4 cellular contexts compared by ENCODE assay signal in the genomic region with DNA sequence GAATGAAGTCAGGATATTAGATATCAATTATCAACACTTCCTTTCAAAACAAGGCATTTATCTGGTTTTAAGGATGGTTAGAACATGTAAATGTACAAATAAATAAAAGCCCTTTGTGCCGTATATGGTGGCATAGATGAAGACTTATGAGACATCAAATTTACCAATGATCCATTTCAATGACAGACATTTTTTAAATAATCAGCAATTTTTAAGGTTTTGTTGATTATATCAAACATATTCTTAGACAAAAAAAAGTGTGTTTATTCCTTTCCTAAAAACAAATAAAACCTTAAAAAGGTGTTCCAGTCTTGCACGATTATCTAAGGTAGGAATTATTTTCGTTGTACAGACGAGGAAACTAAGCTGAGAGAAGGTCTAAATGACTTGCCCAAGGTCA.
A peak's percentile ranks its signal among the peaks of the same experiment; 100 is the strongest.
TF ChIP-seq lines count a peak whose summit lies in the region.

No MANE protein-coding gene starts in this region.

TF ChIP-seq in HepG2, 621 proteins besides CTCF, POLR2A, EP300 and RAD21:
- TF ChIP-seq, protein P1, sequence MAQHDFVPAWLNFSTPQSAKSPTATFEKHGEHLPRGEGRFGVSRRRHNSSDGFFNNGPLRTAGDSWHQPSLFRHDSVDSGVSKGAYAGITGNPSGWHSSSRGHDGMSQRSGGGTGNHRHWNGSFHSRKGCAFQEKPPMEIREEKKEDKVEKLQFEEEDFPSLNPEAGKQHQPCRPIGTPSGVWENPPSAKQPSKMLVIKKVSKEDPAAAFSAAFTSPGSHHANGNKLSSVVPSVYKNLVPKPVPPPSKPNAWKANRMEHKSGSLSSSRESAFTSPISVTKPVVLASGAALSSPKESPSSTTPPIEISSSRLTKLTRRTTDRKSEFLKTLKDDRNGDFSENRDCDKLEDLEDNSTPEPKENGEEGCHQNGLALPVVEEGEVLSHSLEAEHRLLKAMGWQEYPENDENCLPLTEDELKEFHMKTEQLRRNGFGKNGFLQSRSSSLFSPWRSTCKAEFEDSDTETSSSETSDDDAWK (CRISPR knock-in tag; IDR thresholded peaks at IDR 0.05): no peak
- TF ChIP-seq MAFF (IDR thresholded peaks at IDR 0.05; ENCODE audit: low read depth, low read length): peak; percentile 51; the same call in 1 of the 2 replicates
- TF ChIP-seq MAFK (conservative IDR thresholded peaks at IDR 0.05 in 1 of 2, IDR thresholded peaks at IDR 0.05 in 1 of 2; ENCODE audit: low read length in 2 of 2): peak; percentile 59 to 64

TF ChIP-seq in IMR-90, 13 proteins besides CTCF, POLR2A, EP300 and RAD21:
- TF ChIP-seq MAZ (IDR thresholded peaks at IDR 0.05; ENCODE audit: borderline replicate concordance, low read depth, low read length): no peak
- TF ChIP-seq MAFK (IDR thresholded peaks at IDR 0.05; ENCODE audit: low read depth, low read length): peak; percentile 15; the same call in 1 of the 2 replicates
TF ChIP-seq in IMR-90: peak in this region for 1.

TF ChIP-seq in K562, 482 proteins besides CTCF, POLR2A, EP300 and RAD21 (continues in another document):
- TF ChIP-seq DIDO1 (tag; IDR thresholded peaks at IDR 0.05; ENCODE audit: low read depth) (no peak), SMAD4 (CRISPR knock-in tag; conservative IDR thresholded peaks at IDR 0.05) (no peak), MAFG (tag; conservative IDR thresholded peaks at IDR 0.05) (0 out of 2 replicates have a peak, but pooled peaks have one; percentile 13), NCOA2 (IDR thresholded peaks at IDR 0.05; ENCODE audit: partially characterized antibody in 2 of 2) (no peak), TAF1 (IDR thresholded peaks at IDR 0.05; ENCODE audit: control insufficient read depth, extremely low read depth, insufficient read depth, low read length, severe bottlenecking) (no peak), ZNF311 (CRISPR knock-in tag; IDR thresholded peaks at IDR 0.05) (no peak), ZKSCAN3 (CRISPR knock-in tag; IDR thresholded peaks at IDR 0.05) (no peak), ZNF77 (CRISPR knock-in tag; IDR thresholded peaks at IDR 0.05) (no peak)
- TF ChIP-seq, protein P2, sequence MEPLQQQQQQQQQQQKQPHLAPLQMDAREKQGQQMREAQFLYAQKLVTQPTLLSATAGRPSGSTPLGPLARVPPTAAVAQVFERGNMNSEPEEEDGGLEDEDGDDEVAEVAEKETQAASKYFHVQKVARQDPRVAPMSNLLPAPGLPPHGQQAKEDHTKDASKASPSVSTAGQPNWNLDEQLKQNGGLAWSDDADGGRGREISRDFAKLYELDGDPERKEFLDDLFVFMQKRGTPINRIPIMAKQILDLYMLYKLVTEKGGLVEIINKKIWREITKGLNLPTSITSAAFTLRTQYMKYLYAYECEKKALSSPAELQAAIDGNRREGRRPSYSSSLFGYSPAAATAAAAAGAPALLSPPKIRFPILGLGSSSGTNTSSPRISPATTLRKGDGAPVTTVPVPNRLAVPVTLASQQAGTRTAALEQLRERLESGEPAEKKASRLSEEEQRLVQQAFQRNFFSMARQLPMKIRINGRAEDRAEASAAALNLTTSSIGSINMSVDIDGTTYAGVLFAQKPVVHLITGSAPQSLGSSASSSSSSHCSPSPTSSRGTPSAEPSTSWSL (CRISPR knock-in tag; IDR thresholded peaks at IDR 0.05; ENCODE audit: borderline replicate concordance): no peak
- TF ChIP-seq, protein P3, sequence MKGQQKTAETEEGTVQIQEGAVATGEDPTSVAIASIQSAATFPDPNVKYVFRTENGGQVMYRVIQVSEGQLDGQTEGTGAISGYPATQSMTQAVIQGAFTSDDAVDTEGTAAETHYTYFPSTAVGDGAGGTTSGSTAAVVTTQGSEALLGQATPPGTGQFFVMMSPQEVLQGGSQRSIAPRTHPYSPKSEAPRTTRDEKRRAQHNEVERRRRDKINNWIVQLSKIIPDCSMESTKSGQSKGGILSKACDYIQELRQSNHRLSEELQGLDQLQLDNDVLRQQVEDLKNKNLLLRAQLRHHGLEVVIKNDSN (CRISPR knock-in tag; IDR thresholded peaks at IDR 0.05): no peak

TF ChIP-seq in WTC11, 78 proteins besides CTCF, POLR2A, EP300 and RAD21:
- TF ChIP-seq, protein P4, sequence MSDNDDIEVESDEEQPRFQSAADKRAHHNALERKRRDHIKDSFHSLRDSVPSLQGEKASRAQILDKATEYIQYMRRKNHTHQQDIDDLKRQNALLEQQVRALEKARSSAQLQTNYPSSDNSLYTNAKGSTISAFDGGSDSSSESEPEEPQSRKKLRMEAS (CRISPR knock-in tag; IDR thresholded peaks at IDR 0.05): no peak
- TF ChIP-seq, protein P5, sequence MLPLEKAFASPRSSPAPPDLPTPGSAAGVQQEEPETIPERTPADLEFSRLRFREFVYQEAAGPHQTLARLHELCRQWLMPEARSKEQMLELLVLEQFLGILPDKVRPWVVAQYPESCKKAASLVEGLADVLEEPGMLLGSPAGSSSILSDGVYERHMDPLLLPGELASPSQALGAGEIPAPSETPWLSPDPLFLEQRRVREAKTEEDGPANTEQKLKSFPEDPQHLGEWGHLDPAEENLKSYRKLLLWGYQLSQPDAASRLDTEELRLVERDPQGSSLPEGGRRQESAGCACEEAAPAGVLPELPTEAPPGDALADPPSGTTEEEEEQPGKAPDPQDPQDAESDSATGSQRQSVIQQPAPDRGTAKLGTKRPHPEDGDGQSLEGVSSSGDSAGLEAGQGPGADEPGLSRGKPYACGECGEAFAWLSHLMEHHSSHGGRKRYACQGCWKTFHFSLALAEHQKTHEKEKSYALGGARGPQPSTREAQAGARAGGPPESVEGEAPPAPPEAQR (CRISPR knock-in tag; IDR thresholded peaks at IDR 0.05): no peak
- no peak for TF ChIP-seq SMAD3 (CRISPR knock-in tag; IDR thresholded peaks at IDR 0.05; ENCODE audit: borderline replicate concordance)
- TF ChIP-seq, protein P6, sequence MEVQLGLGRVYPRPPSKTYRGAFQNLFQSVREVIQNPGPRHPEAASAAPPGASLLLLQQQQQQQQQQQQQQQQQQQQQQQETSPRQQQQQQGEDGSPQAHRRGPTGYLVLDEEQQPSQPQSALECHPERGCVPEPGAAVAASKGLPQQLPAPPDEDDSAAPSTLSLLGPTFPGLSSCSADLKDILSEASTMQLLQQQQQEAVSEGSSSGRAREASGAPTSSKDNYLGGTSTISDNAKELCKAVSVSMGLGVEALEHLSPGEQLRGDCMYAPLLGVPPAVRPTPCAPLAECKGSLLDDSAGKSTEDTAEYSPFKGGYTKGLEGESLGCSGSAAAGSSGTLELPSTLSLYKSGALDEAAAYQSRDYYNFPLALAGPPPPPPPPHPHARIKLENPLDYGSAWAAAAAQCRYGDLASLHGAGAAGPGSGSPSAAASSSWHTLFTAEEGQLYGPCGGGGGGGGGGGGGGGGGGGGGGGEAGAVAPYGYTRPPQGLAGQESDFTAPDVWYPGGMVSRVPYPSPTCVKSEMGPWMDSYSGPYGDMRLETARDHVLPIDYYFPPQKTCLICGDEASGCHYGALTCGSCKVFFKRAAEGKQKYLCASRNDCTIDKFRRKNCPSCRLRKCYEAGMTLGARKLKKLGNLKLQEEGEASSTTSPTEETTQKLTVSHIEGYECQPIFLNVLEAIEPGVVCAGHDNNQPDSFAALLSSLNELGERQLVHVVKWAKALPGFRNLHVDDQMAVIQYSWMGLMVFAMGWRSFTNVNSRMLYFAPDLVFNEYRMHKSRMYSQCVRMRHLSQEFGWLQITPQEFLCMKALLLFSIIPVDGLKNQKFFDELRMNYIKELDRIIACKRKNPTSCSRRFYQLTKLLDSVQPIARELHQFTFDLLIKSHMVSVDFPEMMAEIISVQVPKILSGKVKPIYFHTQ (CRISPR knock-in tag; IDR thresholded peaks at IDR 0.05): no peak
- TF ChIP-seq ZNF416 (CRISPR knock-in tag; IDR thresholded peaks at IDR 0.05): no peak
- TF ChIP-seq, protein P7, sequence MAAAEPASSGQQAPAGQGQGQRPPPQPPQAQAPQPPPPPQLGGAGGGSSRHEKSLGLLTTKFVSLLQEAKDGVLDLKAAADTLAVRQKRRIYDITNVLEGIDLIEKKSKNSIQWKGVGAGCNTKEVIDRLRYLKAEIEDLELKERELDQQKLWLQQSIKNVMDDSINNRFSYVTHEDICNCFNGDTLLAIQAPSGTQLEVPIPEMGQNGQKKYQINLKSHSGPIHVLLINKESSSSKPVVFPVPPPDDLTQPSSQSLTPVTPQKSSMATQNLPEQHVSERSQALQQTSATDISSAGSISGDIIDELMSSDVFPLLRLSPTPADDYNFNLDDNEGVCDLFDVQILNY (CRISPR knock-in tag; IDR thresholded peaks at IDR 0.05): no peak
- TF ChIP-seq, protein P8, sequence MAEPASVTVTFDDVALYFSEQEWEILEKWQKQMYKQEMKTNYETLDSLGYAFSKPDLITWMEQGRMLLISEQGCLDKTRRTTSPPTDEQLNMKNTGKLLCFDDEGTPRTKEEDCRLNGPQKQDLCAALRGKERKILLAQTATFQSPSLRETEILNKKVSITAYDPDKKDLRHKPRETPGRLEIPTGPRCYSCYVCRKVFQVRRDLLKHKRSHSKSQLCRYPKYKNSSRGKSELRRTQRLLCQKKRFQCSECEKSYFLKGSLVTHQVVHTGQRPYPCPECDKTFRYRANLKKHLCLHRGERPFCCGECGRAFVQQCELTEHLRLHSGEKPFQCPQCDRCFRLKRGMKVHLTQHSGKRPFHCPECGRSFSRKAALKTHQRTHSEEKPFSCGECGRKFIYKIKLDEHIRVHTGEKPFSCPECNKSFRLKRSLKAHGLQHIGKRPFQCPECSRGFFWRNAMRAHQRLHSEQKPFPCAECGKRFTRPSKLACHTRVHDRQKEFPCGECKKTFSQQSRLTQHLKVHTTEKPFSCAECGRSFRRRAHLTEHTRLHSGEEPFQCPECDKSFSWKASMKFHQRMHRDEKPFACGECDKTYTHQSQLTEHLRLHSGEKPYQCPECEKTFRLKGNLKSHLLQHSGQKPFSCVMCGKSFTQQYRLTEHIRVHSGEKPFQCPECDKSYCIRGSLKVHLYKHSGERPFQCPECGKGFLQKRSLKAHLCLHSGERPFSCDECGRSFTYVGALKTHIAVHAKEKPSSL (CRISPR knock-in tag; conservative IDR thresholded peaks at IDR 0.05): no peak
- TF ChIP-seq, protein P9, sequence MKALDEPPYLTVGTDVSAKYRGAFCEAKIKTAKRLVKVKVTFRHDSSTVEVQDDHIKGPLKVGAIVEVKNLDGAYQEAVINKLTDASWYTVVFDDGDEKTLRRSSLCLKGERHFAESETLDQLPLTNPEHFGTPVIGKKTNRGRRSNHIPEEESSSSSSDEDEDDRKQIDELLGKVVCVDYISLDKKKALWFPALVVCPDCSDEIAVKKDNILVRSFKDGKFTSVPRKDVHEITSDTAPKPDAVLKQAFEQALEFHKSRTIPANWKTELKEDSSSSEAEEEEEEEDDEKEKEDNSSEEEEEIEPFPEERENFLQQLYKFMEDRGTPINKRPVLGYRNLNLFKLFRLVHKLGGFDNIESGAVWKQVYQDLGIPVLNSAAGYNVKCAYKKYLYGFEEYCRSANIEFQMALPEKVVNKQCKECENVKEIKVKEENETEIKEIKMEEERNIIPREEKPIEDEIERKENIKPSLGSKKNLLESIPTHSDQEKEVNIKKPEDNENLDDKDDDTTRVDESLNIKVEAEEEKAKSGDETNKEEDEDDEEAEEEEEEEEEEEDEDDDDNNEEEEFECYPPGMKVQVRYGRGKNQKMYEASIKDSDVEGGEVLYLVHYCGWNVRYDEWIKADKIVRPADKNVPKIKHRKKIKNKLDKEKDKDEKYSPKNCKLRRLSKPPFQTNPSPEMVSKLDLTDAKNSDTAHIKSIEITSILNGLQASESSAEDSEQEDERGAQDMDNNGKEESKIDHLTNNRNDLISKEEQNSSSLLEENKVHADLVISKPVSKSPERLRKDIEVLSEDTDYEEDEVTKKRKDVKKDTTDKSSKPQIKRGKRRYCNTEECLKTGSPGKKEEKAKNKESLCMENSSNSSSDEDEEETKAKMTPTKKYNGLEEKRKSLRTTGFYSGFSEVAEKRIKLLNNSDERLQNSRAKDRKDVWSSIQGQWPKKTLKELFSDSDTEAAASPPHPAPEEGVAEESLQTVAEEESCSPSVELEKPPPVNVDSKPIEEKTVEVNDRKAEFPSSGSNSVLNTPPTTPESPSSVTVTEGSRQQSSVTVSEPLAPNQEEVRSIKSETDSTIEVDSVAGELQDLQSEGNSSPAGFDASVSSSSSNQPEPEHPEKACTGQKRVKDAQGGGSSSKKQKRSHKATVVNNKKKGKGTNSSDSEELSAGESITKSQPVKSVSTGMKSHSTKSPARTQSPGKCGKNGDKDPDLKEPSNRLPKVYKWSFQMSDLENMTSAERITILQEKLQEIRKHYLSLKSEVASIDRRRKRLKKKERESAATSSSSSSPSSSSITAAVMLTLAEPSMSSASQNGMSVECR (CRISPR knock-in tag; IDR thresholded peaks at IDR 0.05; ENCODE audit: borderline replicate concordance): no peak
- TF ChIP-seq SMAD4 (CRISPR knock-in tag; IDR thresholded peaks at IDR 0.05): no peak
- no peak for TF ChIP-seq OVOL2 (CRISPR knock-in tag; IDR thresholded peaks at IDR 0.05; ENCODE audit: borderline replicate concordance)
- no peak for TF ChIP-seq FOXK1 (CRISPR knock-in tag; IDR thresholded peaks at IDR 0.05)
- TF ChIP-seq JUN (CRISPR knock-in tag; IDR thresholded peaks at IDR 0.05): no peak
- no peak for TF ChIP-seq NR1H2 (CRISPR knock-in tag; IDR thresholded peaks at IDR 0.05)
- TF ChIP-seq TP53 (CRISPR knock-in tag; IDR thresholded peaks at IDR 0.05): no peak
- TF ChIP-seq RORB (CRISPR knock-in tag; IDR thresholded peaks at IDR 0.05): no peak
